34 cellular contexts compared by ENCODE assay signal in the genomic region with DNA sequence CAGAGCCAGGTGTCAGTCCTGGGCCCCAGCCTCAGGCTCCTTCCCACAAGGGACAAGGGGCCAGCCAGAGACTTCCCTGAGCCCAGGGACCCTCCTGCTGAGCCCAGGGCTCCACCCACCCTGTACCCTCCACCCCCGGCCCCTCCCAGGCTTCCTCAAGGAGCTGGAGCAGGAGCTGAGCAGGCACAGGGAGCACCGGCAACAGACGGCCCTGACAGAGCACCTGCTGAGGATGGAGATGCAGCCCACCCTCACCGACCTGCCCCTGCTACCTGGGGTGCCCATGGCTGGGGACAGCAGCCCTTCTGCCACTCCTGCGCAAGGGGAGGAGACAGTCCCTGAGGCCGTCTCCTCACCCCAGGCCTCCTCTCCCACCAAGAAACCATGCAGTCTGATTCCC. TPM values are rescaled to one million over a fixed set of nuclear protein-coding genes. Genes with fewer than 3 reads are reported as not detected.
"Had no signal": no experiment of that assay in that cellular context is flagged by ENCODE, and none has a peak within 500 bp of the region (broad histone marks: within the 10 kb centered on the region; RNA-seq: fewer than 3 reads in every experiment).

No MANE protein-coding gene starts in this region.

- H3K27me3 Mint-ChIP-seq: activated CD4-positive, alpha-beta T cell treated with anti-CD3 and anti-CD28 coated beads for 36 hours; activated CD4-positive, alpha-beta T cell treated with anti-CD3 and anti-CD28 coated beads, Interleukin-2, amount 10 ng/mL, durations not matched to agents 7 days and 5 days; activated naive CD4-positive, alpha-beta T cell treated with anti-CD3 and anti-CD28 coated beads, Interleukin-2, amount 50 U/mL, for 24 hours; activated naive CD8-positive, alpha-beta T cell treated with anti-CD3 and anti-CD28 coated beads, Interleukin-2, amount 10 ng/mL, durations not matched to agents 7 days and 5 days; activated T-cell treated with anti-CD3 and anti-CD28 coated beads, Interleukin-2, amount 50 U/mL, for 24 hours had no signal

- H3K9me3 ChIP-seq: adrenal gland, body of pancreas had no signal

- ATAC-seq: activated CD4-positive, alpha-beta T cell treated with anti-CD3 and anti-CD28 coated beads for 36 hours; activated CD4-positive, CD25-positive, alpha-beta regulatory T cell treated with anti-CD3 and anti-CD28 coated beads, Interleukin-2, amount 50 U/mL, for 24 hours; activated CD8-positive, alpha-beta T cell treated with anti-CD3 and anti-CD28 coated beads, Interleukin-2, amount 10 ng/mL, durations not matched to agents 7 days and 5 days; body of pancreas; WTC11 had no signal

- H3K9me3 Mint-ChIP-seq: activated CD4-positive, alpha-beta T cell treated with anti-CD3 and anti-CD28 coated beads, Interleukin-2, amount 10 ng/mL, durations not matched to agents 7 days and 5 days; activated naive CD4-positive, alpha-beta T cell treated with anti-CD3 and anti-CD28 coated beads, Interleukin-2, amount 50 U/mL, for 24 hours; activated naive CD8-positive, alpha-beta T cell treated with anti-CD3 and anti-CD28 coated beads, Interleukin-2, amount 10 ng/mL, durations not matched to agents 7 days and 5 days; activated T-cell treated with anti-CD3 and anti-CD28 coated beads, Interleukin-2, amount 50 U/mL, for 24 hours; activated T-helper 2 cell treated with anti-CD3 and anti-CD28 coated beads, Interferon-gamma antibody, Interleukin-2, Interleukin-4, amounts not matched to agents 10 μg/mL and 5 μg/mL and 100 μg/mL, durations not matched to agents 14 hours and 24 hours and 36 hours; T-helper 2 cell treated with Interferon-gamma antibody and Interleukin-4, amounts not matched to agents 5 μg/mL and 100 μg/mL, for 36 hours; WTC11 had no signal

- H3K4me3 ChIP-seq: adrenal gland, body of pancreas, PC-9 had no signal

- H3K4me2 ChIP-seq: KMS-11, PC-9 had no signal

- H3K27ac ChIP-seq: adrenal gland, body of pancreas, KMS-11, PC-9 had no signal

- FAIRE-seq: astrocyte, bronchial epithelial cell, TTC549 had no signal

- H2AFZ ChIP-seq: PC-9 had no signal

- H3K27me3 ChIP-seq: adrenal gland, body of pancreas had no signal

- H3K9ac ChIP-seq: KMS-11 had no signal

- H3K36me3 Mint-ChIP-seq: activated naive CD4-positive, alpha-beta T cell treated with anti-CD3 and anti-CD28 coated beads, Interleukin-2, amount 50 U/mL, for 24 hours; WTC11 had no signal

- DNase-seq: activated CD4-positive, alpha-beta T cell treated with anti-CD3 and anti-CD28 coated beads for 36 hours; activated CD4-positive, alpha-beta T cell treated with anti-CD3 and anti-CD28 coated beads, Interleukin-2, amount 10 ng/mL, durations not matched to agents 7 days and 5 days; activated CD4-positive, alpha-beta T cell treated with anti-CD3 and anti-CD28 coated beads, Interleukin-2, amount 50 U/mL, for 48 hours; activated CD8-positive, alpha-beta T cell treated with anti-CD3 and anti-CD28 coated beads, Interleukin-2, amount 10 ng/mL, durations not matched to agents 7 days and 5 days; activated gamma-delta T cell; activated naive CD4-positive, alpha-beta T cell treated with Interleukin-2 at 50 U/mL for 16 hours; activated naive CD8-positive, alpha-beta T cell treated with anti-CD3 and anti-CD28 coated beads, Interleukin-2, amount 10 ng/mL, durations not matched to agents 7 days and 5 days; activated T-cell treated with anti-CD3 and anti-CD28 coated beads, Interleukin-2, amount 50 U/mL, for 24 hours; adrenal gland; body of pancreas; MM.1S; MV-4-11; NCI-H1092; NCI-H1436 treated with DMSO at 0.1 percent for 48 hours; NCI-H187; NCI-H2029 treated with DMSO at 0.1 percent for 48 hours; NCI-H2107; NCI-H2171; NCI-H510A; NCI-H526; NCI-H748 treated with DMSO at 0.1 percent for 48 hours; NK-92 treated with Interleukin-12 subunit alpha and Interleukin-12 subunit beta, amount 100 ng/mL, for 24 hours; PC-9; Right ventricle myocardium superior had no signal

- H3K4me3 Mint-ChIP-seq: activated CD4-positive, alpha-beta T cell treated with anti-CD3 and anti-CD28 coated beads for 36 hours; activated CD4-positive, alpha-beta T cell treated with anti-CD3 and anti-CD28 coated beads, Interleukin-2, amount 10 ng/mL, durations not matched to agents 7 days and 5 days; activated CD8-positive, alpha-beta T cell treated with anti-CD3 and anti-CD28 coated beads, Interleukin-2, amount 10 ng/mL, durations not matched to agents 7 days and 5 days; activated naive CD4-positive, alpha-beta T cell treated with anti-CD3 and anti-CD28 coated beads, Interleukin-2, amount 50 U/mL, for 24 hours; activated naive CD8-positive, alpha-beta T cell treated with anti-CD3 and anti-CD28 coated beads, Interleukin-2, amount 10 ng/mL, durations not matched to agents 7 days and 5 days; activated T-cell treated with anti-CD3 and anti-CD28 coated beads, Interleukin-2, amount 50 U/mL, for 24 hours; T-helper 2 cell treated with Interferon-gamma antibody and Interleukin-4, amounts not matched to agents 5 μg/mL and 100 μg/mL, for 36 hours; WTC11 had no signal

- H3K27ac Mint-ChIP-seq: activated CD4-positive, alpha-beta T cell treated with anti-CD3 and anti-CD28 coated beads for 36 hours; activated CD4-positive, alpha-beta T cell treated with anti-CD3 and anti-CD28 coated beads, Interleukin-2, amount 10 ng/mL, durations not matched to agents 7 days and 5 days; activated CD8-positive, alpha-beta T cell treated with anti-CD3 and anti-CD28 coated beads, Interleukin-2, amount 10 ng/mL, durations not matched to agents 7 days and 5 days; activated naive CD8-positive, alpha-beta T cell treated with anti-CD3 and anti-CD28 coated beads, Interleukin-2, amount 10 ng/mL, durations not matched to agents 7 days and 5 days; activated T-cell treated with anti-CD3 and anti-CD28 coated beads, Interleukin-2, amount 50 U/mL, for 24 hours; activated T-helper 2 cell treated with anti-CD3 and anti-CD28 coated beads, Interferon-gamma antibody, Interleukin-2, Interleukin-4, amounts not matched to agents 10 μg/mL and 5 μg/mL and 100 μg/mL, durations not matched to agents 14 hours and 24 hours and 36 hours; T-helper 2 cell treated with Interferon-gamma antibody and Interleukin-4, amounts not matched to agents 5 μg/mL and 100 μg/mL, for 36 hours; WTC11 had no signal

RNA-seq across cellular contexts. Expression of a gene that starts 5.1 kb away (rescaled TPM):
- total RNA-seq: body of pancreas, bronchial epithelial cell had no signal

RNA-seq across cellular contexts. Expression of a gene that starts 14.4 kb away (rescaled TPM):
- total RNA-seq: activated CD4-positive, alpha-beta T cell treated with anti-CD3 and anti-CD28 coated beads, Interleukin-2, amount 10 ng/mL, durations not matched to agents 7 days and 5 days; LHCN-M2 had no signal
